Comparison of ENCODE assay signal across 27 cellular contexts in genomic region chr6:106551155-106551554, GRCh38.
"Had no signal": no experiment of that assay in that cellular context is flagged by ENCODE, and none has a peak within 500 bp of the region (broad histone marks: within the 10 kb centered on the region; RNA-seq: fewer than 3 reads in every experiment).

No MANE protein-coding gene starts in this region.

- H3K27ac Mint-ChIP-seq: activated naive CD8-positive, alpha-beta T cell treated with anti-CD3 and anti-CD28 coated beads, Interleukin-2, amount 10 ng/mL, durations not matched to agents 7 days and 5 days; endodermal cell; mesothelial cell of epicardium had no signal

- FAIRE-seq: keratinocyte had no signal

- H3K79me2 ChIP-seq: parathyroid adenoma had no signal

- H3K27me3 Mint-ChIP-seq: activated naive CD8-positive, alpha-beta T cell treated with anti-CD3 and anti-CD28 coated beads, Interleukin-2, amount 10 ng/mL, durations not matched to agents 7 days and 5 days; naive B cell had no signal

- H3K4me1 ChIP-seq: parathyroid adenoma had no signal

- H3K4me2 ChIP-seq: smooth muscle cell had no signal

- H3K4me3 Mint-ChIP-seq: activated naive CD8-positive, alpha-beta T cell treated with anti-CD3 and anti-CD28 coated beads, Interleukin-2, amount 10 ng/mL, durations not matched to agents 7 days and 5 days; endodermal cell; mesothelial cell of epicardium; naive B cell had no signal

- H3K9me3 Mint-ChIP-seq: endodermal cell had no signal

- ATAC-seq: esophagus mucosa, left cardiac atrium, upper lobe of right lung had no signal

- H3K27ac ChIP-seq: parathyroid adenoma, right atrium auricular region, suprapubic skin, tibial artery, upper lobe of right lung had no signal

- H3K36me3 Mint-ChIP-seq: mesothelial cell of epicardium had no signal

- H3K9ac ChIP-seq: parathyroid adenoma had no signal

- H3K27me3 ChIP-seq: right atrium auricular region, suprapubic skin, tibial artery, upper lobe of right lung had no signal

- H3K9me3 ChIP-seq: right atrium auricular region, suprapubic skin, tibial artery, upper lobe of right lung had no signal

- H3K36me3 ChIP-seq: right atrium auricular region had no signal

- DNase-seq: activated CD8-positive, alpha-beta memory T cell treated with anti-CD3 and anti-CD28 coated beads for 24 hours; activated effector memory CD4-positive, alpha-beta T cell treated with Interleukin-2 at 50 U/mL for 16 hours; activated naive CD4-positive, alpha-beta T cell treated with Interleukin-2 at 50 U/mL for 16 hours; activated naive CD8-positive, alpha-beta T cell treated with anti-CD3 and anti-CD28 coated beads, Interleukin-2, amount 10 ng/mL, durations not matched to agents 7 days and 5 days; amniotic stem cell; caudate nucleus; endodermal cell; foreskin fibroblast; head of caudate nucleus; hippocampal formation; left cardiac atrium; mammary epithelial cell; naive B cell; nucleus accumbens; stimulated activated CD4-positive, alpha-beta T cell treated with anti-CD3 and anti-CD28 coated beads, Interleukin-1b, Interleukin-23, amount 100 ng/mL, for 48 hours; stimulated activated naive CD4-positive, alpha-beta T cell; SW 1271; T-helper 2 cell; tibial artery; upper lobe of right lung had no signal

- H3K4me3 ChIP-seq: right atrium auricular region, smooth muscle cell, suprapubic skin, tibial artery, upper lobe of right lung had no signal

- H2AFZ ChIP-seq: parathyroid adenoma had no signal
